In the genomic region with DNA sequence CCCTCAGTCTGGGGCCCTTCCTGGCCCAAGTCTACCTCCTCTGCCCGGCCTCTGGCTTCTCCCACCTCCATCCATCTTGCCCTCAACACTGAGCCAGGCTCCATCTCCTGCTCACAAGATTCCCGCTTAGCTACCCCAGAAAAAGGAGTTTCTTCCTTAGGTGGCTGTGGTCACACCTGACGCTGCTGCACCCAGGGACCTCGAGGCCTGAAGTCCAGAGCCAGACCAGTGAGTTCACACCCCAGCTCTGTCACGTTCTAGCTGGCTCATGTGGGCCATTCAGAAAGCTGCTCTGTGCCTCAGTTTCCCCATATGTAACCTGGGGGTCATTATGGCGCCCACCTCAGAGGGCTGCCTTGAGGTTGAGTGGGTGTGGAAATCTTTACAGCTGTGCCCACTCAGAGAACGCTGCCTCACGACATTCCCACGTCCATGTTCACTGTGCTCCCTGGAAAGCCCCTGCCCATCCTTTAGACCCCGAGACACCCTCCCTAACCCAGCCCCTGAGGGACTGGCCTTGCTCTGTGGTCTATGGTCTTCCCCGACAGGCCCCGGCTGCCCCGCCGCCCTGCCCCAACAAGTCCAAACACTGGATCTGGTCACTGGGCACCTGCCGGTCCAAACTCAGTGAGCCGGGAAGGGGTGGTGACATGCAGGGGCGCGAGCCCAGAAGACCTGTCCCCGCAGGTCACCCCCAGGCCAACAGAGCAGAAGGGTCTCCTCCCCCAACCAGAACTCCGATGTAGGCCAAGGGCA, we compare ENCODE assay signal across 16 cellular contexts. TPM values are rescaled to one million over a fixed set of nuclear protein-coding genes. Genes with fewer than 3 reads are reported as not detected.
DNase-seq lines count a peak whose midpoint lies in the region; ATAC-seq, FAIRE-seq and TF ChIP-seq lines count a peak whose summit lies in the region.
"Had no signal": no experiment of that assay in that cellular context is flagged by ENCODE, and none has a peak within 500 bp of the region (broad histone marks: within the 10 kb centered on the region; RNA-seq: fewer than 3 reads in every experiment).

No MANE protein-coding gene starts in this region.

- no peak overlapping the region for H3K27ac Mint-ChIP-seq in activated naive CD4-positive, alpha-beta T cell treated with anti-CD3 and anti-CD28 coated beads, Interleukin-2, amount 10 ng/mL, durations not matched to agents 7 days and 5 days

- H3K9me3 Mint-ChIP-seq in activated naive CD4-positive, alpha-beta T cell treated with anti-CD3 and anti-CD28 coated beads, Interleukin-2, amount 10 ng/mL, durations not matched to agents 7 days and 5 days: no peaks in the 10 kb centered on the region
- H3K9me3 Mint-ChIP-seq: naive B cell had no signal

- H3K4me3 Mint-ChIP-seq in activated naive CD4-positive, alpha-beta T cell treated with anti-CD3 and anti-CD28 coated beads, Interleukin-2, amount 10 ng/mL, durations not matched to agents 7 days and 5 days: no peak overlapping the region

- H3K4me1 ChIP-seq in BLaER1 treated with 17β-estradiol and CSF1 and Interleukin-3, amounts not matched to agents 10 nM and 100 nM: peaks cover 96 to 100% (median 98%) of the 10 kb centered on the region in 10 experiments
- H3K4me1 ChIP-seq in RWPE2 (ENCODE audit: insufficient read depth, poor library complexity, severe bottlenecking): peaks cover 34% of the 10 kb centered on the region
- H3K4me1 ChIP-seq in kidney (ENCODE audit: control insufficient read depth in 1 of 2, insufficient read depth in 1 of 2, low read depth in 1 of 2, low read length in 2 of 2): peaks cover 50 to 79% of the 10 kb centered on the region in 2 donors
- H3K4me1 ChIP-seq in skeletal muscle satellite cell (ENCODE audit: control insufficient read depth, insufficient read depth, low read length): peaks cover 72% of the 10 kb centered on the region

- H3K36me3 ChIP-seq in BLaER1 treated with 17β-estradiol and CSF1 and Interleukin-3, amounts not matched to agents 10 nM and 100 nM: peaks cover 0 to 25% (median 0%) of the 10 kb centered on the region in 11 experiments; a peak in 5 of 22 replicates
- H3K36me3 ChIP-seq in RWPE2 (ENCODE audit: low read depth): peaks cover 26% of the 10 kb centered on the region
- peaks cover 0 to 4% of the 10 kb centered on the region in 2 donors for H3K36me3 ChIP-seq in kidney (ENCODE audit: control insufficient read depth in 1 of 2, insufficient read depth in 2 of 2, low read length in 2 of 2)
- peaks cover 25% of the 10 kb centered on the region for H3K36me3 ChIP-seq in skeletal muscle satellite cell (ENCODE audit: insufficient read depth, low read length)
- peaks cover 8% of the 10 kb centered on the region for H3K36me3 ChIP-seq in brain microvascular endothelial cell (replicated peaks)

- TF ChIP-seq CTCF in RWPE2 (IDR thresholded peaks at IDR 0.05; ENCODE audit: poor library complexity, severe bottlenecking): no peak
- no peak for TF ChIP-seq CTCF in kidney (IDR thresholded peaks at IDR 0.05; ENCODE audit: borderline replicate concordance, extremely low read depth, insufficient read depth)
- TF ChIP-seq CTCF in brain microvascular endothelial cell (IDR thresholded peaks at IDR 0.05; ENCODE audit: low read depth, low read length, missing control alignments): no peak

- H3K4me3 ChIP-seq in BLaER1 treated with 17β-estradiol and CSF1 and Interleukin-3, amounts not matched to agents 10 nM and 100 nM: no peak overlapping the region; a peak in 1 of 20 replicates
- H3K4me3 ChIP-seq in RWPE2 (ENCODE audit: severe bottlenecking) (no peak overlapping the region), kidney (ENCODE audit: low read length in 2 of 2) (peak overlapping the region in 1 of 2 donors; percentile 37), skeletal muscle satellite cell (ENCODE audit: low read length) (no peak overlapping the region), brain microvascular endothelial cell (ENCODE audit: low read depth, low read length) (no peak overlapping the region)
- H3K4me3 ChIP-seq: K562 had no signal

- CTCF ChIA-PET in activated naive CD4-positive, alpha-beta T cell treated with anti-CD3 and anti-CD28 coated beads, Interleukin-2, amount 10 ng/mL, durations not matched to agents 7 days and 5 days (lab: Charles Lee): no interaction called here

- H3K27ac ChIP-seq in BLaER1 treated with 17β-estradiol and CSF1 and Interleukin-3, amounts not matched to agents 10 nM and 100 nM: no peak overlapping the region; a peak in 1 of 22 replicates
- H3K27ac ChIP-seq in RWPE2 (ENCODE audit: poor library complexity, severe bottlenecking): peak overlapping the region; percentile 99
- H3K27ac ChIP-seq in kidney (ENCODE audit: low read depth in 2 of 2, low read length in 2 of 2): peak overlapping the region; percentile 32 to 67
- no peak overlapping the region for H3K27ac ChIP-seq in brain microvascular endothelial cell

- peaks cover 98 to 100% (median 99%) of the 10 kb centered on the region in 11 experiments for H4K20me1 ChIP-seq in BLaER1 treated with 17β-estradiol and CSF1 and Interleukin-3, amounts not matched to agents 10 nM and 100 nM

- H3K36me3 Mint-ChIP-seq in activated naive CD4-positive, alpha-beta T cell treated with anti-CD3 and anti-CD28 coated beads, Interleukin-2, amount 10 ng/mL, durations not matched to agents 7 days and 5 days: peaks cover 2% of the 10 kb centered on the region
- H3K36me3 Mint-ChIP-seq: naive B cell had no signal

- H3K27me3 Mint-ChIP-seq in activated naive CD4-positive, alpha-beta T cell treated with anti-CD3 and anti-CD28 coated beads, Interleukin-2, amount 10 ng/mL, durations not matched to agents 7 days and 5 days: peaks cover 73% of the 10 kb centered on the region

- H3K4me1 Mint-ChIP-seq in activated naive CD4-positive, alpha-beta T cell treated with anti-CD3 and anti-CD28 coated beads, Interleukin-2, amount 10 ng/mL, durations not matched to agents 7 days and 5 days: peaks cover 11% of the 10 kb centered on the region

- no peak for ATAC-seq in RWPE2 (ENCODE audit: low read depth)
- ATAC-seq: K562 had no signal

- no peaks in the 10 kb centered on the region for H3K9me3 ChIP-seq in BLaER1 treated with 17β-estradiol and CSF1 and Interleukin-3, amounts not matched to agents 10 nM and 100 nM (replicated peaks in 1 of 11)
- no peaks in the 10 kb centered on the region for H3K9me3 ChIP-seq in RWPE2 (ENCODE audit: severe bottlenecking)
- no peaks in the 10 kb centered on the region for H3K9me3 ChIP-seq in kidney (ENCODE audit: control insufficient read depth in 1 of 2, low read length in 2 of 2)
- H3K9me3 ChIP-seq in skeletal muscle satellite cell (replicated peaks; ENCODE audit: low read length): no peaks in the 10 kb centered on the region

- FAIRE-seq in kidney (lab: Jason Lieb, UNC): no peak
- FAIRE-seq: K562 had no signal

- H3K4me2 ChIP-seq in BLaER1 treated with 17β-estradiol and CSF1 and Interleukin-3, amounts not matched to agents 10 nM and 100 nM: peak overlapping the region; percentile 96 to 100 (median 99)
- H3K4me2 ChIP-seq in skeletal muscle satellite cell (ENCODE audit: low read length): peak overlapping the region; percentile 34

- DNase-seq in RWPE2 (ENCODE audit: low spot score) (no peak), kidney (no peak), brain microvascular endothelial cell (no peak), Kasumi-1 (lab: John Stamatoyannopoulos, UW) (no peak)
- no peak for DNase-seq in activated CD8-positive, alpha-beta memory T cell treated with anti-CD3 and anti-CD28 coated beads, Interleukin-2, amount 50 U/mL, for 4 hours
- DNase-seq in activated naive CD4-positive, alpha-beta T cell treated with anti-CD3 and anti-CD28 coated beads, Interleukin-2, amount 10 ng/mL, durations not matched to agents 7 days and 5 days: no peak
- DNase-seq: activated gamma-delta T cell treated with Interleukin-2 at 50 U/mL for 16 hours; naive B cell; NCI-H1105; NCI-H226; stimulated activated CD4-positive, alpha-beta T cell treated with anti-CD3 and anti-CD28 coated beads, Interleukin-4, amount 100 ng/mL, for 4 hours; T-helper 1 cell; WERI-Rb-1 had no signal

- in situ Hi-C loops in brain microvascular endothelial cell (cut with HindIII; ENCODE audit: low pct_ligation_motif_present, low sequenced_read_pairs): no loop called here

- peak overlapping the region in 7 of 11 experiments; percentile 18 to 57 (median 34); a peak in 9 of 22 replicates for H3K9ac ChIP-seq in BLaER1 treated with 17β-estradiol and CSF1 and Interleukin-3, amounts not matched to agents 10 nM and 100 nM
- H3K9ac ChIP-seq in kidney (ENCODE audit: low read length in 2 of 2) (peak overlapping the region in 1 of 2 donors; percentile 65), skeletal muscle satellite cell (ENCODE audit: low read depth, low read length) (no peak overlapping the region)

- intact Hi-C loops in kidney (cut with DNase I): no loop called here

- no peaks in the 10 kb centered on the region for H3K27me3 ChIP-seq in BLaER1 treated with 17β-estradiol and CSF1 and Interleukin-3, amounts not matched to agents 10 nM and 100 nM
- no peaks in the 10 kb centered on the region for H3K27me3 ChIP-seq in RWPE2 (ENCODE audit: insufficient read depth, poor library complexity, severe bottlenecking)
- no peaks in the 10 kb centered on the region for H3K27me3 ChIP-seq in skeletal muscle satellite cell (ENCODE audit: control insufficient read depth, insufficient read depth, low read length)
- no peaks in the 10 kb centered on the region for H3K27me3 ChIP-seq in brain microvascular endothelial cell (replicated peaks)

RNA-seq across cellular contexts. Expression of gene PLXNB2, which starts 9.8 kb away (rescaled TPM):
- 383 TPM for total RNA-seq in kidney
- 128 TPM for polyA plus RNA-seq in kidney (ENCODE audit: insufficient read depth, low read depth, low replicate concordance)
- total RNA-seq in skeletal muscle satellite cell (2012; rRNA removed): 70.6 and 76.0 TPM in 2 replicates

RNA-seq across cellular contexts. Expression of gene MAPK11, which starts 27.5 kb away (rescaled TPM):
- total RNA-seq in kidney: 18.3 TPM
- 11.4 TPM for polyA plus RNA-seq in kidney (ENCODE audit: insufficient read depth, low read depth, low replicate concordance)
- 3.1 and 3.8 TPM in 2 replicates for total RNA-seq in skeletal muscle satellite cell (2012; rRNA removed)

RNA-seq across cellular contexts. Expression of gene DENND6B, which starts 29.1 kb away (rescaled TPM):
- 16.7 TPM for total RNA-seq in kidney
- polyA plus RNA-seq in kidney (ENCODE audit: insufficient read depth, low read depth, low replicate concordance): 14.5 TPM
- total RNA-seq in skeletal muscle satellite cell (2012; rRNA removed): 0.44 and 1.0 TPM in 2 replicates

RNA-seq across cellular contexts. Expression of gene MAPK12, which starts 36.2 kb away (rescaled TPM):
- 15.9 TPM for total RNA-seq in kidney
- polyA plus RNA-seq in kidney (ENCODE audit: insufficient read depth, low read depth, low replicate concordance): 13.4 TPM
- 36.5 and 52.4 TPM in 2 replicates for total RNA-seq in skeletal muscle satellite cell (2012; rRNA removed)

RNA-seq across cellular contexts. Expression of gene PPP6R2, which starts 45.4 kb away (rescaled TPM):
- 53.8 TPM for total RNA-seq in kidney
- 39.4 TPM for polyA plus RNA-seq in kidney (ENCODE audit: insufficient read depth, low read depth, low replicate concordance)
- total RNA-seq in skeletal muscle satellite cell (2012; rRNA removed): 48.1 and 50.7 TPM in 2 replicates

Comparison
In these comparisons a context has a peak if more than half of its experiments do, and no peak if none do; other contexts are left out.
1. H3K27ac ChIP-seq: peak in RWPE2 (single experiment) and kidney (2 of 2); none in BLaER1 treated with 17β-estradiol and CSF1 and Interleukin-3, amounts not matched to agents 10 nM and 100 nM (0 of 11) and brain microvascular endothelial cell (single experiment).